19 cellular contexts compared by ENCODE assay signal in genomic region chr15:89315375-89315929, GRCh38. TPM values are rescaled to one million over a fixed set of nuclear protein-coding genes. Genes with fewer than 3 reads are reported as not detected.
DNase-seq lines count a peak whose midpoint lies in the region; ATAC-seq and TF ChIP-seq lines count a peak whose summit lies in the region.
"Had no signal": no experiment of that assay in that cellular context is flagged by ENCODE, and none has a peak within 500 bp of the region (broad histone marks: within the 10 kb centered on the region; RNA-seq: fewer than 3 reads in every experiment).

No MANE protein-coding gene starts in this region.

- TF ChIP-seq EP300 in upper lobe of left lung (IDR thresholded peaks at IDR 0.05), result no peak

- no peak overlapping the region for H3K4me3 ChIP-seq in CD4-positive, CD25-positive, alpha-beta regulatory T cell (ENCODE audit: low read depth, low read length)
- H3K4me3 ChIP-seq in Caco-2 (ENCODE audit: low read depth, low read length), result no peak overlapping the region
- no peak overlapping the region for H3K4me3 ChIP-seq in upper lobe of left lung
- H3K4me3 ChIP-seq: breast epithelium, stomach, upper lobe of right lung had no signal

- no peak for TF ChIP-seq POLR2A in upper lobe of left lung (IDR thresholded peaks at IDR 0.05)

- H3K4me3 Mint-ChIP-seq in CD4-positive, CD25-positive, alpha-beta regulatory T cell, result peak overlapping the region in 1 of 4 donors; percentile 6
- H3K4me3 Mint-ChIP-seq in Caco-2 (ENCODE audit: unreplicated experiment) (no peak overlapping the region), memory B cell (no peak overlapping the region)

- H3K4me1 ChIP-seq in CD4-positive, CD25-positive, alpha-beta regulatory T cell (ENCODE audit: control insufficient read depth, insufficient read depth, low read length, poor library complexity, severe bottlenecking), result no peaks in the 10 kb centered on the region
- H3K4me1 ChIP-seq in Caco-2 (no peaks in the 10 kb centered on the region), upper lobe of left lung (peaks cover 0 to 5% (median 2%) of the 10 kb centered on the region in 4 donors)
- H3K4me1 ChIP-seq: breast epithelium, stomach, upper lobe of right lung had no signal

- WGBS in upper lobe of left lung, 2 donors, result 61 to 77% methylated on average over 2 of the region's 2 CpGs

- H3K27ac ChIP-seq in CD4-positive, CD25-positive, alpha-beta regulatory T cell (ENCODE audit: insufficient read depth, low read length, poor library complexity, severe bottlenecking), result no peak overlapping the region
- no peak overlapping the region for H3K27ac ChIP-seq in upper lobe of left lung
- H3K27ac ChIP-seq: breast epithelium, C4-2B, stomach, upper lobe of right lung had no signal

- H3K27me3 ChIP-seq in CD4-positive, CD25-positive, alpha-beta regulatory T cell (ENCODE audit: control insufficient read depth, insufficient read depth, low read length), result no peaks in the 10 kb centered on the region
- H3K27me3 ChIP-seq in Caco-2 (replicated peaks; ENCODE audit: control insufficient read depth, insufficient read depth, low read length) (no peaks in the 10 kb centered on the region), upper lobe of left lung (no peaks in the 10 kb centered on the region)
- H3K27me3 ChIP-seq: breast epithelium, stomach, upper lobe of right lung had no signal

- no peak for TF ChIP-seq CTCF in Caco-2 (IDR thresholded peaks at IDR 0.05; ENCODE audit: insufficient read depth in 1 of 2, low read depth in 1 of 2, low read length in 1 of 2, severe bottlenecking in 1 of 2, unreplicated experiment in 1 of 2)
- TF ChIP-seq CTCF in upper lobe of left lung (IDR thresholded peaks at IDR 0.05), result no peak

- no peaks in the 10 kb centered on the region for H3K9me3 Mint-ChIP-seq in CD4-positive, CD25-positive, alpha-beta regulatory T cell
- H3K9me3 Mint-ChIP-seq in Caco-2 (ENCODE audit: unreplicated experiment) (no peaks in the 10 kb centered on the region), memory B cell (no peaks in the 10 kb centered on the region)
- H3K9me3 Mint-ChIP-seq in activated naive CD4-positive, alpha-beta T cell treated with anti-CD3 and anti-CD28 coated beads, Interleukin-2, amount 50 U/mL, for 72 hours, result no peaks in the 10 kb centered on the region

- H3K4me1 Mint-ChIP-seq in CD4-positive, CD25-positive, alpha-beta regulatory T cell, result peaks cover 0 to 26% (median 15%) of the 10 kb centered on the region in 4 donors
- peaks cover 9% of the 10 kb centered on the region for H3K4me1 Mint-ChIP-seq in Caco-2 (ENCODE audit: low read depth, unreplicated experiment)
- H3K4me1 Mint-ChIP-seq in memory B cell, result peaks cover 14% of the 10 kb centered on the region

- CTCF ChIA-PET in Caco-2 (lab: Charles Lee), result no interaction called here

- no peak for ATAC-seq in CD4-positive, CD25-positive, alpha-beta regulatory T cell (ENCODE audit: low read depth in 2 of 2)
- ATAC-seq in activated naive CD4-positive, alpha-beta T cell treated with anti-CD3 and anti-CD28 coated beads, Interleukin-2, amount 50 U/mL, for 72 hours, result no peak
- ATAC-seq in memory B cell (ENCODE audit: low read depth) (no peak), GM19467 (IDR thresholded peaks at IDR 0.05; ENCODE audit: unreplicated experiment) (no peak), upper lobe of left lung (ENCODE audit: low FRiP score in 2 of 2) (no peak)
- ATAC-seq: Panc1, upper lobe of right lung had no signal

- peaks cover 54% of the 10 kb centered on the region for H3K36me3 Mint-ChIP-seq in CD4-positive, CD25-positive, alpha-beta regulatory T cell
- peaks cover 98% of the 10 kb centered on the region for H3K36me3 Mint-ChIP-seq in Caco-2 (ENCODE audit: insufficient read depth, unreplicated experiment)
- peaks cover 26 to 50% of the 10 kb centered on the region in 2 donors for H3K36me3 Mint-ChIP-seq in activated naive CD4-positive, alpha-beta T cell treated with anti-CD3 and anti-CD28 coated beads, Interleukin-2, amount 50 U/mL, for 72 hours
- H3K36me3 Mint-ChIP-seq in memory B cell, result peaks cover 28% of the 10 kb centered on the region

- no peak for DNase-seq in CD4-positive, CD25-positive, alpha-beta regulatory T cell
- no peak for DNase-seq in Caco-2
- DNase-seq in activated naive CD4-positive, alpha-beta T cell treated with anti-CD3 and anti-CD28 coated beads, Interleukin-2, amount 50 U/mL, for 72 hours (ENCODE audit: low spot score in 2 of 2), result no peak
- no peak for DNase-seq in memory B cell (ENCODE audit: low spot score in 2 of 2)
- no peak for DNase-seq in HT-29 (ENCODE audit: low spot score)
- DNase-seq in upper lobe of left lung, result no peak
- no peak for DNase-seq in NCI-H82 treated with DMSO at 0.1 percent for 48 hours (lab: John Stamatoyannopoulos, UW; ENCODE audit: unreplicated experiment)
- DNase-seq: DND-41; H7; mesenchymal stem cell; NCI-H1436; NCI-H774; stimulated activated CD4-positive, alpha-beta T cell treated with anti-CD3 and anti-CD28 coated beads, Interleukin-15, amount 100 ng/mL, for 24 hours; stomach; upper lobe of right lung had no signal

- H3K36me3 ChIP-seq in CD4-positive, CD25-positive, alpha-beta regulatory T cell (ENCODE audit: control insufficient read depth, insufficient read depth, low read length), result peaks cover 67% of the 10 kb centered on the region
- peaks cover 5% of the 10 kb centered on the region for H3K36me3 ChIP-seq in Caco-2 (ENCODE audit: control insufficient read depth, insufficient read depth, low read length)
- H3K36me3 ChIP-seq in upper lobe of left lung, result peaks cover 33 to 66% (median 56%) of the 10 kb centered on the region in 4 donors

- no peaks in the 10 kb centered on the region for H3K27me3 Mint-ChIP-seq in CD4-positive, CD25-positive, alpha-beta regulatory T cell
- no peaks in the 10 kb centered on the region for H3K27me3 Mint-ChIP-seq in Caco-2 (ENCODE audit: insufficient read depth, unreplicated experiment)
- H3K27me3 Mint-ChIP-seq in memory B cell, result no peaks in the 10 kb centered on the region

- POLR2A ChIA-PET in Caco-2 (lab: Charles Lee), result no interaction called here

- peak overlapping the region; percentile 34 to 75 (median 70) for H3K27ac Mint-ChIP-seq in CD4-positive, CD25-positive, alpha-beta regulatory T cell
- H3K27ac Mint-ChIP-seq in Caco-2 (ENCODE audit: unreplicated experiment) (peak overlapping the region; percentile 46), memory B cell (peak overlapping the region; percentile 1)
- peak overlapping the region; percentile 72 to 80 for H3K27ac Mint-ChIP-seq in activated naive CD4-positive, alpha-beta T cell treated with anti-CD3 and anti-CD28 coated beads, Interleukin-2, amount 50 U/mL, for 72 hours

- intact Hi-C loops in Caco-2 (cut with micrococcal nuclease; ENCODE audit: unreplicated experiment), result no loop called here

- no peaks in the 10 kb centered on the region for H3K9me3 ChIP-seq in CD4-positive, CD25-positive, alpha-beta regulatory T cell (ENCODE audit: control insufficient read depth in 2 of 2, low read length in 2 of 2)
- no peaks in the 10 kb centered on the region for H3K9me3 ChIP-seq in Caco-2
- H3K9me3 ChIP-seq in upper lobe of left lung, result no peaks in the 10 kb centered on the region
- H3K9me3 ChIP-seq: breast epithelium, stomach, upper lobe of right lung had no signal

- no TSS peak for BruUV-seq in Caco-2 (replicated peaks; lab: Mats Ljungman, UMichigan)

RNA-seq across cellular contexts. Expression of gene POLG, which starts 19.2 kb away (rescaled TPM):
- 157 TPM for total RNA-seq in CD4-positive, CD25-positive, alpha-beta regulatory T cell
- polyA plus RNA-seq in CD4-positive, CD25-positive, alpha-beta regulatory T cell, result 10 to 100 TPM; 31.2 to 38.3 (median 33.7) TPM
- total RNA-seq in Caco-2 (2022) (63.1 and 64.1 TPM in 2 replicates), upper lobe of left lung (100 to 1,000 TPM in 2 of 6 donors, 10 to 100 TPM in 4; 58.3 to 185 (median 75.0) TPM)
- 10 to 100 TPM; 76.1 to 83.7 TPM for total RNA-seq in activated naive CD4-positive, alpha-beta T cell treated with anti-CD3 and anti-CD28 coated beads, Interleukin-2, amount 50 U/mL, for 72 hours
- total RNA-seq in HT-29 (2014; rRNA removed; shearing (Covaris generic)), result 159 and 161 TPM in 2 replicates

Comparison
In these comparisons a context has a peak if more than half of its experiments do, and no peak if none do; other contexts are left out.
1. H3K27ac Mint-ChIP-seq: peak in every context shown above with its lines; median percentile 76 in activated naive CD4-positive, alpha-beta T cell treated with anti-CD3 and anti-CD28 coated beads, Interleukin-2, amount 50 U/mL, for 72 hours; 70 in CD4-positive, CD25-positive, alpha-beta regulatory T cell; 46 in Caco-2; 1 in memory B cell.